15 cellular contexts compared by ENCODE assay signal in the genomic region with DNA sequence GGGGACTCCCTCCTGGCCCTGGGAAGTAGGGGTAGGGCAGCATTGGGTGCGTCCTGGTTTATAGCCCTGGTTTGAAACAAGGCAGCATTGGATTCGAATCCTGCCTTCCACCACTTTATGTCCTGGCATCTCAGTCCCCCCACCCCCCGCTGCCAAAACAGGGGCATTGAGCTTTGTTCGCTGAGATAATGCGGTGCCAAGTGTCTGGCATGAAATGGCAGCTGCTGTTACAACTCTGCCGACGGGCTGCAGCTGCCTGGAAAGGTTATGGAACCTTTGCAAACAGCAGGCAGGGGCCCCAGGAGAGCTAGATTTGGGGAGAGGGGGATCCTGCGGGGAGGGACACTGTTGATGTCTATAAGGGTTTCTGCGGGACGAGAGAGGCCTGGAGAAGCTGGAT. TPM values are rescaled to one million over a fixed set of nuclear protein-coding genes. Genes with fewer than 3 reads are reported as not detected.
DNase-seq lines count a peak whose midpoint lies in the region; ATAC-seq, FAIRE-seq and TF ChIP-seq lines count a peak whose summit lies in the region.
"Had no signal": no experiment of that assay in that cellular context is flagged by ENCODE, and none has a peak within 500 bp of the region (broad histone marks: within the 10 kb centered on the region; RNA-seq: fewer than 3 reads in every experiment).

No MANE protein-coding gene starts in this region.

- peak overlapping the region; percentile 91 for H3K4me2 ChIP-seq in HepG2 (ENCODE audit: low read depth, low read length)

- H3K9me3 ChIP-seq in adrenal gland (replicated peaks in 1 of 3) (no peaks in the 10 kb centered on the region), HepG2 (ENCODE audit: low read length) (no peaks in the 10 kb centered on the region), skeletal muscle tissue (ENCODE audit: control insufficient read depth in 3 of 3, low read length in 3 of 3) (no peaks in the 10 kb centered on the region)

- TF ChIP-seq CTCF in Calu3 (IDR thresholded peaks at IDR 0.05; ENCODE audit: unreplicated experiment) (no peak), adrenal gland (IDR thresholded peaks at IDR 0.05) (no peak), HepG2 (CRISPR knock-in tag; IDR thresholded peaks at IDR 0.05) (no peak)

- BruUV-seq in Calu3 (replicated peaks; lab: Mats Ljungman, UMichigan) (no TSS peak), HepG2 (replicated peaks; lab: Mats Ljungman, UMichigan) (no TSS peak)

- TF ChIP-seq EP300 in HepG2 (IDR thresholded peaks at IDR 0.05; ENCODE audit: low read depth in 2 of 2, low read length in 2 of 2) (no peak), HepG2 (CRISPR knock-in tag; IDR thresholded peaks at IDR 0.05; ENCODE audit: borderline replicate concordance) (no peak)

- peak overlapping the region in 1 of 4 donors; percentile 25 for H3K4me3 ChIP-seq in adrenal gland
- peak overlapping the region; percentile 86 to 94 (median 92) for H3K4me3 ChIP-seq in HepG2 (replicated peaks in 1 of 3; ENCODE audit: insufficient read depth in 1 of 3, low read depth in 2 of 3, low read length in 3 of 3)
- peak overlapping the region in 2 of 3 donors; percentile 35 to 84 for H3K4me3 ChIP-seq in skeletal muscle tissue (ENCODE audit: low read length in 3 of 3)

- H3K79me2 ChIP-seq in HepG2 (ENCODE audit: insufficient read depth, low read length), result peaks cover 53% of the 10 kb centered on the region

- FAIRE-seq in HepG2 (lab: Jason Lieb, UNC), result no peak
- FAIRE-seq: GM12892 had no signal

- no peak for ATAC-seq in HepG2
- ATAC-seq in HG02970 (IDR thresholded peaks at IDR 0.05; ENCODE audit: low FRiP score, unreplicated experiment), result no peak
- ATAC-seq in HG03095 (IDR thresholded peaks at IDR 0.05; ENCODE audit: unreplicated experiment), result no peak
- ATAC-seq in HG02588 (IDR thresholded peaks at IDR 0.05; ENCODE audit: unreplicated experiment), result no peak

- no peak overlapping the region for H2AFZ ChIP-seq in HepG2 (ENCODE audit: low read length)

- intact Hi-C loops in Calu3 (cut with micrococcal nuclease; ENCODE audit: unreplicated experiment) (no loop called here), adrenal gland (cut with DNase I) (no loop called here), HepG2 (cut with micrococcal nuclease; ENCODE audit: unreplicated experiment) (no loop called here)

- H3K27me3 ChIP-seq in adrenal gland (no peaks in the 10 kb centered on the region), HepG2 (ENCODE audit: control insufficient read depth in 1 of 2, insufficient read depth in 2 of 2, low read length in 2 of 2) (no peaks in the 10 kb centered on the region; a peak in 1 of 5 replicates), skeletal muscle tissue (ENCODE audit: control insufficient read depth in 3 of 3, insufficient read depth in 3 of 3, low read length in 3 of 3) (no peaks in the 10 kb centered on the region)

- H3K4me1 ChIP-seq in adrenal gland (replicated peaks in 1 of 2), result peaks cover 53 to 66% of the 10 kb centered on the region in 2 donors
- H3K4me1 ChIP-seq in HepG2 (ENCODE audit: insufficient read depth, low read length), result peaks cover 66% of the 10 kb centered on the region
- peaks cover 26 to 49% (median 48%) of the 10 kb centered on the region in 3 donors for H3K4me1 ChIP-seq in skeletal muscle tissue (ENCODE audit: control insufficient read depth in 3 of 3, insufficient read depth in 3 of 3, low read length in 3 of 3)

- peak overlapping the region; percentile 95 for H3K4me3 Mint-ChIP-seq in Calu3 (ENCODE audit: low read depth, unreplicated experiment)

- peaks cover 29% of the 10 kb centered on the region for H4K20me1 ChIP-seq in HepG2 (ENCODE audit: insufficient read depth, low read length)

- peaks cover 63% of the 10 kb centered on the region for H3K36me3 Mint-ChIP-seq in Calu3 (ENCODE audit: insufficient read depth, unreplicated experiment)

- peak overlapping the region in 4 of 5 donors; percentile 15 to 88 (median 47) for H3K27ac ChIP-seq in adrenal gland
- no peak overlapping the region for H3K27ac ChIP-seq in HepG2 (ENCODE audit: extremely low read length, insufficient read depth, low read length)
- no peak overlapping the region for H3K27ac ChIP-seq in skeletal muscle tissue (ENCODE audit: low read depth, low read length)

- H3K9ac ChIP-seq in HepG2 (ENCODE audit: insufficient read depth, low read depth, low read length) (peak overlapping the region; percentile 95), skeletal muscle tissue (ENCODE audit: low read depth in 1 of 3, low read length in 3 of 3) (peak overlapping the region; percentile 51 to 89 (median 78))

- H3K36me3 ChIP-seq in adrenal gland (replicated peaks in 1 of 2), result peaks cover 0 to 7% of the 10 kb centered on the region in 2 donors
- H3K36me3 ChIP-seq in HepG2 (replicated peaks in 1 of 2; ENCODE audit: control insufficient read depth in 1 of 2, insufficient read depth in 2 of 2, low read length in 2 of 2), result peaks cover 5 to 17% of the 10 kb centered on the region in 2 experiments
- peaks cover 0 to 11% (median 4%) of the 10 kb centered on the region in 3 donors for H3K36me3 ChIP-seq in skeletal muscle tissue (ENCODE audit: control insufficient read depth in 3 of 3, insufficient read depth in 3 of 3, low read length in 3 of 3)

- H3K4me1 Mint-ChIP-seq in Calu3 (ENCODE audit: low read depth, unreplicated experiment), result peaks cover 40% of the 10 kb centered on the region

- TF ChIP-seq POLR2A in adrenal gland (IDR thresholded peaks at IDR 0.05) (no peak), HepG2 (IDR thresholded peaks at IDR 0.05; ENCODE audit: insufficient read depth in 1 of 2, low read depth in 2 of 2, low read length in 2 of 2) (0 out of 4 replicates have a peak, but pooled peaks of 1 of the 2 experiments have one; percentile 9)

- no peak for TF ChIP-seq RAD21 in HepG2 (CRISPR knock-in tag; IDR thresholded peaks at IDR 0.05)

- no peak for DNase-seq in Calu3
- peak in 1 of 7 donors; percentile 33 for DNase-seq in adrenal gland
- DNase-seq in HepG2 (ENCODE audit: low spot score), result no peak
- DNase-seq in NCI-H2196 (lab: John Stamatoyannopoulos, UW; ENCODE audit: unreplicated experiment), result no peak
- DNase-seq: activated CD4-positive, alpha-beta T cell treated with anti-CD3 and anti-CD28 coated beads for 48 hours; activated T-cell treated with anti-CD3 and anti-CD28 coated beads, Interleukin-2, amount 50 U/mL, for 48 hours; amniotic stem cell; NCI-H526 treated with DMSO at 0.1 percent for 48 hours; stimulated activated CD4-positive, alpha-beta T cell treated with anti-CD3 and anti-CD28 coated beads, Interleukin-1b, Interleukin-23, amount 100 ng/mL, for 48 hours; T-helper 9 cell had no signal

- no peak overlapping the region for H3K27ac Mint-ChIP-seq in Calu3 (ENCODE audit: unreplicated experiment)

- no peaks in the 10 kb centered on the region for H3K9me3 Mint-ChIP-seq in Calu3 (ENCODE audit: low read depth, unreplicated experiment)

- CTCF ChIA-PET in Calu3 (lab: Charles Lee), result interaction anchor here (0.6 to 1.0 kb wide), 2 partner anchors 11 to 468 kb away, joined by 3 read pairs; no protein-coding TSS in a partner anchor
- CTCF ChIA-PET in HepG2 (lab: Yijun Ruan, JAX; ENCODE audit: low intra/inter-chr PET ratio, low total read pairs), result no interaction called here

- 52 to 73% (median 65%) methylated on average over 8 to 10 of the region's 10 CpGs for WGBS in adrenal gland, 4 donors
- 81% methylated on average over 9 of the region's 10 CpGs for WGBS in HepG2 (ENCODE audit: low lambda C conversion rate)

- POLR2A ChIA-PET in HepG2 (lab: Yijun Ruan, JAX), result interaction anchor here (3.7 to 11.6 kb wide), 3 partner anchors 14 to 33 kb away, joined by 18 to 383 read pairs (median 141); a partner anchor contains a TSS

- in situ Hi-C loops in HepG2 (cut with HindIII; ENCODE audit: extremely low pct_ligation_motif_present, low pct_unique_long_range_greater_than_20kb), result no loop called here

- no peaks in the 10 kb centered on the region for H3K27me3 Mint-ChIP-seq in Calu3 (ENCODE audit: unreplicated experiment)

RNA-seq across cellular contexts. Expression of a gene that starts 1.9 kb away (rescaled TPM):
- total RNA-seq in Calu3 (2022) (52.2 and 64.7 TPM in 2 replicates), adrenal gland (100 to 1,000 TPM; 142 to 484 (median 209) TPM), HepG2 (2016; rRNA removed; fragmentation: Illumina TruSeq; extraction: Trizol) (44.1 and 44.6 TPM in 2 replicates), skeletal muscle tissue (20.9 TPM)
- polyA plus RNA-seq in adrenal gland (100 to 1,000 TPM in 1 of 3 donors, 10 to 100 TPM in 2; 49.7 to 207 (median 67.2) TPM), HepG2 (2011; rRNA removed) (63.6 and 86.4 TPM in 2 replicates)
- 13.7 and 15.5 TPM in 2 replicates for total RNA-seq in HepG2 (2016; cell fraction: cytosol; rRNA removed; fragmentation: Illumina TruSeq; extraction: Trizol; ENCODE audit: low read depth)
- total RNA-seq in HepG2 (2016; cell fraction: insoluble cytoplasmic fraction; rRNA removed; fragmentation: Illumina TruSeq; extraction: Trizol), result 40.1 and 44.0 TPM in 2 replicates
- 17.1 and 24.3 TPM in 2 replicates for total RNA-seq in HepG2 (2016; cell fraction: membrane; rRNA removed; fragmentation: Illumina TruSeq; extraction: Trizol)
- total RNA-seq in HepG2 (2016; cell fraction: nucleus; rRNA removed; fragmentation: Illumina TruSeq; extraction: Trizol), result 22.6 and 23.7 TPM in 2 replicates
- 76.5 and 98.4 TPM in 2 replicates for polyA plus RNA-seq in HepG2 (2011; cell fraction: cytosol; rRNA removed)
- 54.5 and 63.2 TPM in 2 replicates for polyA plus RNA-seq in HepG2 (2011; cell fraction: nucleus; rRNA removed)
- polyA plus RNA-seq in HepG2 (2012), result 53.9 and 67.5 TPM in 2 replicates
- 13.5 and 13.9 TPM in 2 replicates for polyA plus RNA-seq in HepG2 (2016; cell fraction: cytosol; fragmentation: Illumina TruSeq; extraction: Trizol; ENCODE audit: low read depth)
- 41.1 and 43.9 TPM in 2 replicates for polyA plus RNA-seq in HepG2 (2016; cell fraction: insoluble cytoplasmic fraction; fragmentation: Illumina TruSeq; extraction: Trizol; ENCODE audit: low read depth)
- 14.3 and 18.2 TPM in 2 replicates for polyA plus RNA-seq in HepG2 (2016; cell fraction: membrane; fragmentation: Illumina TruSeq; extraction: Trizol; ENCODE audit: low read depth)
- polyA plus RNA-seq in HepG2 (2016; cell fraction: nucleus; fragmentation: Illumina TruSeq; extraction: Trizol; ENCODE audit: insufficient read depth, low read depth), result 31.5 and 36.8 TPM in 2 replicates
- polyA minus RNA-seq in HepG2 (2011; rRNA and poly(A)+ RNA removed; ENCODE audit: low replicate concordance), result 30.9 and 77.7 TPM in 2 replicates
- 20.6 and 23.0 TPM in 2 replicates for polyA minus RNA-seq in HepG2 (2011; cell fraction: cytosol; rRNA and poly(A)+ RNA removed)
- 24.1 and 24.4 TPM in 2 replicates for polyA minus RNA-seq in HepG2 (2011; cell fraction: nucleus; rRNA and poly(A)+ RNA removed)

RNA-seq across cellular contexts. Expression of a gene that starts 2.2 kb away (rescaled TPM):
- total RNA-seq in Calu3 (2022), result 60.8 and 73.0 TPM in 2 replicates
- total RNA-seq in adrenal gland, result 100 to 1,000 TPM in 5 of 8 donors, 10 to 100 TPM in 3; 57.3 to 332 (median 150) TPM
- polyA plus RNA-seq in adrenal gland, result 100 to 1,000 TPM in 2 of 3 donors, 1 to 10 TPM in 1; 7.9 to 161 (median 136) TPM
- total RNA-seq in HepG2 (2016; rRNA removed; fragmentation: Illumina TruSeq; extraction: Trizol), result 94.8 and 133 TPM in 2 replicates
- total RNA-seq in HepG2 (2016; cell fraction: cytosol; rRNA removed; fragmentation: Illumina TruSeq; extraction: Trizol; ENCODE audit: low read depth), result 214 and 241 TPM in 2 replicates
- total RNA-seq in HepG2 (2016; cell fraction: insoluble cytoplasmic fraction; rRNA removed; fragmentation: Illumina TruSeq; extraction: Trizol), result 83.9 and 129 TPM in 2 replicates
- 236 and 281 TPM in 2 replicates for total RNA-seq in HepG2 (2016; cell fraction: membrane; rRNA removed; fragmentation: Illumina TruSeq; extraction: Trizol)
- total RNA-seq in HepG2 (2016; cell fraction: nucleus; rRNA removed; fragmentation: Illumina TruSeq; extraction: Trizol), result 43.0 and 55.9 TPM in 2 replicates
- polyA plus RNA-seq in HepG2 (2011; rRNA removed), result 141 and 191 TPM in 2 replicates
- 159 and 302 TPM in 2 replicates for polyA plus RNA-seq in HepG2 (2011; cell fraction: cytosol; rRNA removed)
- 297 and 319 TPM in 2 replicates for polyA plus RNA-seq in HepG2 (2011; cell fraction: nucleus; rRNA removed)
- polyA plus RNA-seq in HepG2 (2012), result 112 and 147 TPM in 2 replicates
- 221 and 245 TPM in 2 replicates for polyA plus RNA-seq in HepG2 (2016; cell fraction: cytosol; fragmentation: Illumina TruSeq; extraction: Trizol; ENCODE audit: low read depth)
- 107 and 116 TPM in 2 replicates for polyA plus RNA-seq in HepG2 (2016; cell fraction: insoluble cytoplasmic fraction; fragmentation: Illumina TruSeq; extraction: Trizol; ENCODE audit: low read depth)
- polyA plus RNA-seq in HepG2 (2016; cell fraction: membrane; fragmentation: Illumina TruSeq; extraction: Trizol; ENCODE audit: low read depth), result 209 and 227 TPM in 2 replicates
- 107 and 117 TPM in 2 replicates for polyA plus RNA-seq in HepG2 (2016; cell fraction: nucleus; fragmentation: Illumina TruSeq; extraction: Trizol; ENCODE audit: insufficient read depth, low read depth)
- polyA minus RNA-seq in HepG2 (2011; rRNA and poly(A)+ RNA removed; ENCODE audit: low replicate concordance), result 17.7 and 144 TPM in 2 replicates
- 94.1 and 104 TPM in 2 replicates for polyA minus RNA-seq in HepG2 (2011; cell fraction: cytosol; rRNA and poly(A)+ RNA removed)
- polyA minus RNA-seq in HepG2 (2011; cell fraction: nucleus; rRNA and poly(A)+ RNA removed), result 39.0 and 46.2 TPM in 2 replicates
- 48.5 TPM for total RNA-seq in skeletal muscle tissue

RNA-seq across cellular contexts. Expression of a gene that starts 34.2 kb away (rescaled TPM):
- total RNA-seq in Calu3 (2022), result 19.6 and 19.8 TPM in 2 replicates
- total RNA-seq in adrenal gland, result 10 to 100 TPM; 17.0 to 40.1 (median 29.5) TPM
- 10 to 100 TPM; 11.3 to 71.5 (median 24.8) TPM for polyA plus RNA-seq in adrenal gland
- total RNA-seq in HepG2 (2016; rRNA removed; fragmentation: Illumina TruSeq; extraction: Trizol), result 4.5 and 5.3 TPM in 2 replicates
- 2.1 and 2.4 TPM in 2 replicates for total RNA-seq in HepG2 (2016; cell fraction: cytosol; rRNA removed; fragmentation: Illumina TruSeq; extraction: Trizol; ENCODE audit: low read depth)
- 3.3 and 4.9 TPM in 2 replicates for total RNA-seq in HepG2 (2016; cell fraction: insoluble cytoplasmic fraction; rRNA removed; fragmentation: Illumina TruSeq; extraction: Trizol)
- total RNA-seq in HepG2 (2016; cell fraction: membrane; rRNA removed; fragmentation: Illumina TruSeq; extraction: Trizol), result 3.7 and 3.8 TPM in 2 replicates
- total RNA-seq in HepG2 (2016; cell fraction: nucleus; rRNA removed; fragmentation: Illumina TruSeq; extraction: Trizol), result 2.9 and 4.4 TPM in 2 replicates
- polyA plus RNA-seq in HepG2 (2011; rRNA removed), result 11.7 and 17.4 TPM in 2 replicates
- 11.0 and 11.5 TPM in 2 replicates for polyA plus RNA-seq in HepG2 (2011; cell fraction: cytosol; rRNA removed)
- 52.2 and 53.1 TPM in 2 replicates for polyA plus RNA-seq in HepG2 (2011; cell fraction: nucleus; rRNA removed)
- polyA plus RNA-seq in HepG2 (2012), result 5.3 and 11.6 TPM in 2 replicates
- polyA plus RNA-seq in HepG2 (2016; cell fraction: cytosol; fragmentation: Illumina TruSeq; extraction: Trizol; ENCODE audit: low read depth), result 2.5 and 3.1 TPM in 2 replicates
- polyA plus RNA-seq in HepG2 (2016; cell fraction: insoluble cytoplasmic fraction; fragmentation: Illumina TruSeq; extraction: Trizol; ENCODE audit: low read depth), result 4.6 and 5.0 TPM in 2 replicates
- polyA plus RNA-seq in HepG2 (2016; cell fraction: membrane; fragmentation: Illumina TruSeq; extraction: Trizol; ENCODE audit: low read depth), result 2.8 and 4.0 TPM in 2 replicates
- polyA plus RNA-seq in HepG2 (2016; cell fraction: nucleus; fragmentation: Illumina TruSeq; extraction: Trizol; ENCODE audit: insufficient read depth, low read depth), result 5.0 and 5.9 TPM in 2 replicates
- 0.28 and 24.0 TPM in 2 replicates for polyA minus RNA-seq in HepG2 (2011; rRNA and poly(A)+ RNA removed; ENCODE audit: low replicate concordance)
- polyA minus RNA-seq in HepG2 (2011; cell fraction: cytosol; rRNA and poly(A)+ RNA removed), result 4.6 and 5.1 TPM in 2 replicates
- polyA minus RNA-seq in HepG2 (2011; cell fraction: nucleus; rRNA and poly(A)+ RNA removed), result 6.8 and 7.3 TPM in 2 replicates
- 11.0 TPM for total RNA-seq in skeletal muscle tissue

Comparison
In these comparisons a context has a peak if more than half of its experiments do, and no peak if none do; other contexts are left out.
1. H3K27ac ChIP-seq: peak in adrenal gland (4 of 5); none in HepG2 (single experiment) and skeletal muscle tissue (single experiment).